12 cellular contexts compared by ENCODE assay signal in genomic region chr3:174101244-174101643, GRCh38.
A peak's percentile ranks its signal among the peaks of the same experiment; 100 is the strongest.
DNase-seq lines count a peak whose midpoint lies in the region; ATAC-seq, FAIRE-seq and TF ChIP-seq lines count a peak whose summit lies in the region.
"Had no signal": no experiment of that assay in that cellular context is flagged by ENCODE, and none has a peak within 500 bp of the region (broad histone marks: within the 10 kb centered on the region; RNA-seq: fewer than 3 reads in every experiment).

No MANE protein-coding gene starts in this region.

- DNase-seq in NCI-H2227 (lab: John Stamatoyannopoulos, UW; ENCODE audit: unreplicated experiment) = peak; percentile 37
- DNase-seq in HepG2 (ENCODE audit: low spot score) = no peak
- no peak for DNase-seq in foreskin keratinocyte
- DNase-seq in CD4-positive, alpha-beta T cell = no peak
- DNase-seq in lower lobe of right lung = no peak
- no peak for DNase-seq in COLO668 (lab: John Stamatoyannopoulos, UW; ENCODE audit: unreplicated experiment)
- DNase-seq: activated T-cell treated with anti-CD3 and anti-CD28 coated beads, Interleukin-2, amount 50 U/mL, for 1 hour; NCI-H82; psoas muscle; T1000 had no signal

- POLR2A ChIA-PET in HepG2 (lab: Yijun Ruan, JAX) = no interaction called here
- POLR2A ChIA-PET in CD4-positive, alpha-beta T cell (lab: Charles Lee) = no interaction called here

- no peak for TF ChIP-seq RAD21 in HepG2 (CRISPR knock-in tag; IDR thresholded peaks at IDR 0.05)

- no peaks in the 10 kb centered on the region for H3K36me3 Mint-ChIP-seq in CD4-positive, alpha-beta T cell (ENCODE audit: low read depth)

- H3K9me3 Mint-ChIP-seq in CD4-positive, alpha-beta T cell = no peaks in the 10 kb centered on the region

- no peak overlapping the region for H3K27ac Mint-ChIP-seq in CD4-positive, alpha-beta T cell

- ATAC-seq in GM19035 (IDR thresholded peaks at IDR 0.05; ENCODE audit: unreplicated experiment) (peak; percentile 67), HG03039 (IDR thresholded peaks at IDR 0.05; ENCODE audit: unreplicated experiment) (peak; percentile 92), HepG2 (no peak), foreskin keratinocyte (no peak), lower lobe of right lung (no peak)
- ATAC-seq in CD4-positive, alpha-beta T cell (ENCODE audit: poor library complexity) = no peak
- ATAC-seq: psoas muscle had no signal

- TF ChIP-seq EP300 in HepG2 (IDR thresholded peaks at IDR 0.05; ENCODE audit: low read depth in 2 of 2, low read length in 2 of 2) (no peak), HepG2 (CRISPR knock-in tag; IDR thresholded peaks at IDR 0.05; ENCODE audit: borderline replicate concordance) (no peak)

- no peak for TF ChIP-seq POLR2A in HepG2 (IDR thresholded peaks at IDR 0.05; ENCODE audit: insufficient read depth in 1 of 2, low read depth in 2 of 2, low read length in 2 of 2)

- FAIRE-seq in HepG2 (lab: Jason Lieb, UNC) = no peak

- H3K27ac ChIP-seq in HepG2 (ENCODE audit: extremely low read length, insufficient read depth, low read length) (no peak overlapping the region), foreskin keratinocyte (no peak overlapping the region), lower lobe of right lung (no peak overlapping the region)
- H3K27ac ChIP-seq in CD4-positive, alpha-beta T cell (ENCODE audit: low read depth, low read length) = no peak overlapping the region
- H3K27ac ChIP-seq: psoas muscle had no signal

- H4K20me1 ChIP-seq in HepG2 (ENCODE audit: insufficient read depth, low read length) = no peaks in the 10 kb centered on the region

- H3K4me1 Mint-ChIP-seq in CD4-positive, alpha-beta T cell (ENCODE audit: low read depth) = no peaks in the 10 kb centered on the region

- no peaks in the 10 kb centered on the region for H3K27me3 Mint-ChIP-seq in CD4-positive, alpha-beta T cell

- WGBS in HepG2 (ENCODE audit: low lambda C conversion rate) = 15% methylated on average over 5 of the region's 5 CpGs

- H3K4me3 ChIP-seq in HepG2 (replicated peaks in 1 of 3; ENCODE audit: insufficient read depth in 1 of 3, low read depth in 2 of 3, low read length in 3 of 3) (no peak overlapping the region), lower lobe of right lung (no peak overlapping the region)
- H3K4me3 ChIP-seq: psoas muscle had no signal

- H3K36me3 ChIP-seq in HepG2 (replicated peaks in 1 of 2; ENCODE audit: control insufficient read depth in 1 of 2, insufficient read depth in 2 of 2, low read length in 2 of 2) = no peaks in the 10 kb centered on the region
- no peaks in the 10 kb centered on the region for H3K36me3 ChIP-seq in lower lobe of right lung

- no peaks in the 10 kb centered on the region for H3K4me1 ChIP-seq in HepG2 (ENCODE audit: insufficient read depth, low read length)
- H3K4me1 ChIP-seq in foreskin keratinocyte = peaks cover 4% of the 10 kb centered on the region
- no peaks in the 10 kb centered on the region for H3K4me1 ChIP-seq in lower lobe of right lung
- H3K4me1 ChIP-seq: psoas muscle had no signal

- peak overlapping the region; percentile 16 for H2AFZ ChIP-seq in HepG2 (ENCODE audit: low read length)

- CTCF ChIA-PET in HepG2 (lab: Yijun Ruan, JAX; ENCODE audit: low intra/inter-chr PET ratio, low total read pairs) = no interaction called here
- CTCF ChIA-PET in CD4-positive, alpha-beta T cell (lab: Charles Lee) = no interaction called here

- BruUV-seq in HepG2 (replicated peaks; lab: Mats Ljungman, UMichigan) = no TSS peak

- no peak overlapping the region for H3K4me3 Mint-ChIP-seq in CD4-positive, alpha-beta T cell

- in situ Hi-C loops in HepG2 (cut with HindIII; ENCODE audit: extremely low pct_ligation_motif_present, low pct_unique_long_range_greater_than_20kb) = no loop called here

- H3K79me2 ChIP-seq in HepG2 (ENCODE audit: insufficient read depth, low read length) = no peaks in the 10 kb centered on the region

- H3K4me2 ChIP-seq in HepG2 (ENCODE audit: low read depth, low read length) = no peak overlapping the region; the same call in 1 of the 2 replicates

- intact Hi-C loops in HepG2 (cut with micrococcal nuclease; ENCODE audit: unreplicated experiment) = no loop called here
- intact Hi-C loops in CD4-positive, alpha-beta T cell (cut with DNase I, micrococcal nuclease) = no loop called here
- intact Hi-C loops in lower lobe of right lung (cut with DNase I) = no loop called here

- H3K9ac ChIP-seq in HepG2 (ENCODE audit: insufficient read depth, low read depth, low read length) = no peak overlapping the region

- H3K9me3 ChIP-seq in HepG2 (ENCODE audit: low read length) (no peaks in the 10 kb centered on the region), lower lobe of right lung (no peaks in the 10 kb centered on the region)
- H3K9me3 ChIP-seq in CD4-positive, alpha-beta T cell (ENCODE audit: control insufficient read depth, low read length) = no peaks in the 10 kb centered on the region
- H3K9me3 ChIP-seq: psoas muscle had no signal

- H3K27me3 ChIP-seq in HepG2 (ENCODE audit: control insufficient read depth in 1 of 2, insufficient read depth in 2 of 2, low read length in 2 of 2) (no peaks in the 10 kb centered on the region), foreskin keratinocyte (no peaks in the 10 kb centered on the region), lower lobe of right lung (ENCODE audit: low read depth) (no peaks in the 10 kb centered on the region)
- no peaks in the 10 kb centered on the region for H3K27me3 ChIP-seq in CD4-positive, alpha-beta T cell (ENCODE audit: control insufficient read depth, insufficient read depth, low read length)

- TF ChIP-seq CTCF in HepG2 (CRISPR knock-in tag; IDR thresholded peaks at IDR 0.05) (no peak), foreskin keratinocyte (conservative IDR thresholded peaks at IDR 0.05) (no peak), lower lobe of right lung (IDR thresholded peaks at IDR 0.05) (no peak)
- TF ChIP-seq CTCF in CD4-positive, alpha-beta T cell (IDR thresholded peaks at IDR 0.05) = no peak

TF ChIP-seq in HepG2, 621 proteins besides CTCF, POLR2A, EP300 and RAD21:
- TF ChIP-seq ZNF773 (CRISPR knock-in tag; IDR thresholded peaks at IDR 0.05; ENCODE audit: borderline replicate concordance) (no peak), ZFP37 (CRISPR knock-in tag; IDR thresholded peaks at IDR 0.05; ENCODE audit: borderline replicate concordance) (no peak), ZNF510 (CRISPR knock-in tag; IDR thresholded peaks at IDR 0.05; ENCODE audit: low read depth) (no peak), RARA (CRISPR knock-in tag; IDR thresholded peaks at IDR 0.05) (no peak), SAP130 (CRISPR knock-in tag; IDR thresholded peaks at IDR 0.05; ENCODE audit: low read depth) (no peak), HCFC1 (IDR thresholded peaks at IDR 0.05; ENCODE audit: low read depth, low read length) (no peak), SSRP1 (CRISPR knock-in tag; IDR thresholded peaks at IDR 0.05) (no peak), GPN1 (CRISPR knock-in tag; IDR thresholded peaks at IDR 0.05; ENCODE audit: borderline replicate concordance) (no peak), AGO1 (IDR thresholded peaks at IDR 0.05; ENCODE audit: low read depth, low read length, poor library complexity, severe bottlenecking) (no peak), RFXAP (CRISPR knock-in tag; IDR thresholded peaks at IDR 0.05; ENCODE audit: borderline replicate concordance) (no peak), FOSL1 (CRISPR knock-in tag; IDR thresholded peaks at IDR 0.05; ENCODE audit: borderline replicate concordance) (no peak), FOXC1 (CRISPR knock-in tag; IDR thresholded peaks at IDR 0.05; ENCODE audit: borderline replicate concordance) (no peak), ZNF691 (CRISPR knock-in tag; IDR thresholded peaks at IDR 0.05; ENCODE audit: borderline replicate concordance, low read depth) (no peak), ZSCAN9 (CRISPR knock-in tag; IDR thresholded peaks at IDR 0.05; ENCODE audit: borderline replicate concordance) (no peak), ZSCAN29 (CRISPR knock-in tag; conservative IDR thresholded peaks at IDR 0.05) (no peak), MTF1 (CRISPR knock-in tag; IDR thresholded peaks at IDR 0.05) (no peak)
TF ChIP-seq in HepG2: peak in this region for 0.

Comparison
In these comparisons a context has a peak if more than half of its experiments do, and no peak if none do; other contexts are left out.
1. ATAC-seq: peak in GM19035 (single experiment) and HG03039 (single experiment); none in HepG2 (single experiment), foreskin keratinocyte (single experiment), CD4-positive, alpha-beta T cell (single experiment) and lower lobe of right lung (0 of 2).